Comparison of ENCODE assay signal across 1 cellular context in the genomic region with DNA sequence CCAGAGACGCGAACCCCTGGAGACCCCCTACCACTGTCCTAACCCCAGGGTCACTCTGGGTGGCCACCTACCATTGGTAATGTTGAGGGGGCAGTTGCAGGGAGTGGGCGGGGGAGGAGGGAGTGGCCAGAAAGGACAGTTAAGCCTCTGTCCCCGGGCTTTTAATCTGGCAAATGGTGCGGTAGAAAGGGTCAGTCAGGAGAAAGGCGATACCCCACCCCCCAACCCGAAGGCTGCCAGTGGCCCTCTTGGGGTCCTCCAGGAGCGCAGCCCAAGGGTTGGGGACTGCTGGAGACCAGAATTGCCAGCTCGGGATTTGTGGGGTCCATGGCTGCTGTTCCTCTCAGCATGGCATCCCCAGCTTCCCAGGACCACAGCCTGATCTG.
TF ChIP-seq lines count a peak whose summit lies in the region.

No MANE protein-coding gene starts in this region.

TF ChIP-seq in WTC11, 78 proteins besides CTCF, POLR2A, EP300 and RAD21 (continued from another document):
- TF ChIP-seq, protein P1, sequence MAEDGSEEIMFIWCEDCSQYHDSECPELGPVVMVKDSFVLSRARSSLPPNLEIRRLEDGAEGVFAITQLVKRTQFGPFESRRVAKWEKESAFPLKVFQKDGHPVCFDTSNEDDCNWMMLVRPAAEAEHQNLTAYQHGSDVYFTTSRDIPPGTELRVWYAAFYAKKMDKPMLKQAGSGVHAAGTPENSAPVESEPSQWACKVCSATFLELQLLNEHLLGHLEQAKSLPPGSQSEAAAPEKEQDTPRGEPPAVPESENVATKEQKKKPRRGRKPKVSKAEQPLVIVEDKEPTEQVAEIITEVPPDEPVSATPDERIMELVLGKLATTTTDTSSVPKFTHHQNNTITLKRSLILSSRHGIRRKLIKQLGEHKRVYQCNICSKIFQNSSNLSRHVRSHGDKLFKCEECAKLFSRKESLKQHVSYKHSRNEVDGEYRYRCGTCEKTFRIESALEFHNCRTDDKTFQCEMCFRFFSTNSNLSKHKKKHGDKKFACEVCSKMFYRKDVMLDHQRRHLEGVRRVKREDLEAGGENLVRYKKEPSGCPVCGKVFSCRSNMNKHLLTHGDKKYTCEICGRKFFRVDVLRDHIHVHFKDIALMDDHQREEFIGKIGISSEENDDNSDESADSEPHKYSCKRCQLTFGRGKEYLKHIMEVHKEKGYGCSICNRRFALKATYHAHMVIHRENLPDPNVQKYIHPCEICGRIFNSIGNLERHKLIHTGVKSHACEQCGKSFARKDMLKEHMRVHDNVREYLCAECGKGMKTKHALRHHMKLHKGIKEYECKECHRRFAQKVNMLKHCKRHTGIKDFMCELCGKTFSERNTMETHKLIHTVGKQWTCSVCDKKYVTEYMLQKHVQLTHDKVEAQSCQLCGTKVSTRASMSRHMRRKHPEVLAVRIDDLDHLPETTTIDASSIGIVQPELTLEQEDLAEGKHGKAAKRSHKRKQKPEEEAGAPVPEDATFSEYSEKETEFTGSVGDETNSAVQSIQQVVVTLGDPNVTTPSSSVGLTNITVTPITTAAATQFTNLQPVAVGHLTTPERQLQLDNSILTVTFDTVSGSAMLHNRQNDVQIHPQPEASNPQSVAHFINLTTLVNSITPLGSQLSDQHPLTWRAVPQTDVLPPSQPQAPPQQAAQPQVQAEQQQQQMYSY (CRISPR knock-in tag; IDR thresholded peaks at IDR 0.05) = no peak
- TF ChIP-seq NR3C1 (CRISPR knock-in tag; conservative IDR thresholded peaks at IDR 0.05; ENCODE audit: low read depth) = no peak
